Comparison of ENCODE assay signal across 8 cellular contexts in the genomic region with DNA sequence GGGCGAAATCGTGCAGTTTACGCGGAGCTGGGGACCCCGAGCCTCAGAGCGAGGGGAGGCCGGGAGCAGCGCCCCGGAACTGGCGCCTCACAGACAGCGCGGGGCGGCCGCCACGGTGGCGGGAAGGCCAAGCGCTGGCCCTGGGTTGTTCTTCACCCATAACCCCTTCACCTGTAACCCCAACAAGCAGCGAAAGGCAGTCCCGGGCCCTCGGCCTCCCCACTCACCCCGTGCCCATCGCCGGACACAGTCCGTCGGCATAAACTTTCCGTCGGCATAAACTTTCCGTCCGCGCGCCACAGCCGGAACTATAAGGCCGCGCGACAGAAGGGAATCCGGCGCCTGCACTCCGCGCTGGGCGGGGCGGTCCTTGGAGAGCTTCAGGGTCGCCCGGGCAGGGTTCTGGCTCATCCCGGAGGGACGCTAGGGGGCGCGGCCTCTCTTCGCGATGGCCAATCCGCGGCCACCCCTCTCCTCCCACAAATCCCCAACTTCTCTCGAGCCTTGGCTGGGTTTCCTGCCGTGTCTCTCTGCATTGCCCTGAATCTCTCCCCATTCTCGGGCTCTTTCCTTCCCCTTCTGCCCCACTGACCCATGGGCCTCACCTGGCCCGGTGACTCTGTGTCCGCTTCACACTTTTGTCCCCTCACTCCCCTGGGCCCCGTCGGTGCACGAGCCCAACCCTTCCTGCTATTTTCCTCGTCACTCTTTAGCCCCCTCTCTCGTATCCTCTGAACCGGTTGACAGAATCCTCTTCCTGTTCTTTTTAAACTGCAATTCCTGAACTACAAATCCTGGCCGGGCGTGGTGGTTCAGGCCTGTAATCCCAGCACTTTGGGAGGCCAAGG. TPM values are rescaled to one million over a fixed set of nuclear protein-coding genes. Genes with fewer than 3 reads are reported as not detected.
DNase-seq lines count a peak whose midpoint lies in the region; ATAC-seq, FAIRE-seq and TF ChIP-seq lines count a peak whose summit lies in the region.

A gene (minus strand): TSS at position 261 of the 848 bp plus-strand sequence. CDS start 3,751 bp downstream, outside the sequence.

- H3K36me3 Mint-ChIP-seq in T-cell (peaks cover 3% of the 10 kb centered on the region), type B pancreatic cell (no peaks in the 10 kb centered on the region)

- POLR2A ChIA-PET in T-cell (lab: Charles Lee): interaction anchor here (0.6 kb wide), 4 partner anchors 12 to 1062 kb away, joined by 3 to 10 read pairs (median 4); a partner anchor contains a TSS

- peak within 1 kb of the TSS; percentile 25 for H3K27ac ChIP-seq in adipose tissue (ENCODE audit: low read depth, low read length)

- intact Hi-C loops in cardiac septum (cut with DNase I): no loop called here

- H3K4me3 Mint-ChIP-seq in T-cell (peak within 1 kb of the TSS; percentile 94 to 99 (median 95)), type B pancreatic cell (peak within 1 kb of the TSS; percentile 99)

- CTCF ChIA-PET in T-cell (lab: Charles Lee): interaction anchor here in 1 of 2 donors (0.7 to 1.6 kb wide), 3 partner anchors 33 to 259 kb away, joined by 3 to 11 read pairs (median 3); a partner anchor contains a TSS

- peak; percentile 88 for TF ChIP-seq POLR2A in GM12892 (IDR thresholded peaks at IDR 0.05; ENCODE audit: low read depth, low read length)

- H3K9me3 Mint-ChIP-seq in T-cell (no peaks in the 10 kb centered on the region), type B pancreatic cell (no peaks in the 10 kb centered on the region)

- peak; percentile 89 for DNase-seq in GM12892 (ENCODE audit: insufficient read length)
- DNase-seq in NCI-H1436 treated with DMSO at 0.1 percent for 48 hours (lab: John Stamatoyannopoulos, UW): peak; percentile 84
- DNase-seq in T-cell: peak; percentile 75 to 94 (median 85)
- DNase-seq in cardiac septum (ENCODE audit: low spot score): peak; percentile 98
- DNase-seq in pons (ENCODE audit: low spot score): peak; percentile 92
- DNase-seq in type B pancreatic cell (ENCODE audit: extremely low spot score, unreplicated experiment): peak; percentile 99

- peak; percentile 99 for FAIRE-seq in GM12892 (lab: Jason Lieb, UNC)

- ATAC-seq in HG02852 (IDR thresholded peaks at IDR 0.05; ENCODE audit: unreplicated experiment) (peak; percentile 97), T-cell (replicated peaks in 1 of 4) (peak; percentile 96 to 97 (median 96))

- H3K27ac Mint-ChIP-seq in T-cell (peak within 1 kb of the TSS; percentile 98), type B pancreatic cell (peak within 1 kb of the TSS; percentile 99)

- TF ChIP-seq CTCF in type B pancreatic cell (conservative IDR thresholded peaks at IDR 0.05): peak; percentile 78

- H3K27me3 Mint-ChIP-seq in T-cell (no peaks in the 10 kb centered on the region), type B pancreatic cell (no peaks in the 10 kb centered on the region)

- H3K4me1 Mint-ChIP-seq in T-cell (peaks cover 40 to 47% (median 47%) of the 10 kb centered on the region in 3 donors), type B pancreatic cell (ENCODE audit: unreplicated experiment) (peaks cover 14% of the 10 kb centered on the region)

- 0 to 1% (median 0%) methylated on average over 61 to 64 of the region's 64 CpGs for WGBS in adipose tissue, 3 donors

RNA-seq across cellular contexts. Expression of the gene that starts here (rescaled TPM):
- polyA plus RNA-seq in GM12892 (2012; ENCODE audit: missing spikeins): 32.0 TPM
- total RNA-seq in T-cell: 10 to 100 TPM; 26.6 to 36.4 (median 34.4) TPM
- polyA plus RNA-seq in adipose tissue: 10 to 100 TPM; 15.1 to 17.3 (median 15.7) TPM
- 14.9 TPM for total RNA-seq in cardiac septum
- 43.9 and 49.3 TPM in 2 replicates for total RNA-seq in type B pancreatic cell (ENCODE audit: low replicate concordance)

Comparison
In these comparisons a context has a peak if more than half of its experiments do, and no peak if none do; other contexts are left out.
1. Peak in every context shown above with its lines: DNase-seq, ATAC-seq and H3K27ac ChIP-seq.